ENCODE assay signal across 17 cellular contexts in the genomic region with DNA sequence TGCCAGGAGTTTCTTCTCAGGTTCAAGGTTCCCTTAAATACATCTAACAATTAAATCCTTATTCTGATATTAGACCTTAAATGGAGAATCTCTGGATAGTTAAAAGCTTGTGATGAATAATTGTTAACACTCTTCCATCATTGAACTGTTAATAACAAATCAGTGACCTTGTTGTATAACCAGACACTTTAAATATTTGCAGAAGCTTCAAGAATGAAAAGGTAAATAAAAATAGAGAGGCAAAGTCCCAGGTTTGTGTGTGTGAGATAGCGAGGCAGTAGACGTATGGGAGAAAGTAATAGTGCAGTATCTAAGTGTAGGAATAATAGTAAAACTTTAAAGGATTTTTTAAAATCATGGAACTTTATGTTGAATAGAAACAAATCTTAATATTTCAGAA.
DNase-seq lines count a peak whose midpoint lies in the region; FAIRE-seq and TF ChIP-seq lines count a peak whose summit lies in the region.
"Had no signal": no experiment of that assay in that cellular context is flagged by ENCODE, and none has a peak within 500 bp of the region (broad histone marks: within the 10 kb centered on the region; RNA-seq: fewer than 3 reads in every experiment).

No MANE protein-coding gene starts in this region.

- H3K27me3 Mint-ChIP-seq in nephron (ENCODE audit: low read depth) (peaks cover 1% of the 10 kb centered on the region), H9 (ENCODE audit: low read depth) (peaks cover 1% of the 10 kb centered on the region; the same call in 1 of the 2 replicates)
- H3K27me3 Mint-ChIP-seq: B cell; CD4-positive, alpha-beta T cell had no signal

- H4K5ac ChIP-seq in H9 (ENCODE audit: insufficient read length, low read depth, low read length): no peak overlapping the region

- H3K79me1 ChIP-seq in H9 (ENCODE audit: insufficient read depth, low read depth, low read length, poor library complexity, severe bottlenecking): no peaks in the 10 kb centered on the region

- H3K27ac Mint-ChIP-seq in nephron: peak overlapping the region; percentile 4 to 90 (median 79)
- H3K27ac Mint-ChIP-seq in H9: no peak overlapping the region
- H3K27ac Mint-ChIP-seq: B cell; CD4-positive, alpha-beta T cell; HFFc6 had no signal

- no peak overlapping the region for H3K56ac ChIP-seq in H9 (ENCODE audit: insufficient read length, low read depth, low read length)

- no peak overlapping the region for H4K8ac ChIP-seq in H9 (replicated peaks; ENCODE audit: insufficient read length, low read depth, low read length)

- H3K4me2 ChIP-seq in H9 (ENCODE audit: insufficient read depth, insufficient read length, low read length): no peak overlapping the region

- no peaks in the 10 kb centered on the region for H3K9me3 ChIP-seq in SJCRH30 (replicated peaks)
- H3K9me3 ChIP-seq in kidney (ENCODE audit: control insufficient read depth in 1 of 2, low read length in 2 of 2): no peaks in the 10 kb centered on the region
- no peaks in the 10 kb centered on the region for H3K9me3 ChIP-seq in H9 (ENCODE audit: control insufficient read depth, low read depth, low read length)
- H3K9me3 ChIP-seq in right atrium auricular region: no peaks in the 10 kb centered on the region

- H3T11ph ChIP-seq in H9 (ENCODE audit: low read length): no peak overlapping the region

- H3K4me3 Mint-ChIP-seq in nephron (no peak overlapping the region), H9 (no peak overlapping the region)
- H3K4me3 Mint-ChIP-seq: B cell; CD4-positive, alpha-beta T cell; HFFc6 had no signal

- H3K23ac ChIP-seq in H9 (ENCODE audit: insufficient read length, low read depth, low read length): no peak overlapping the region

- H4K20me1 ChIP-seq in H9 (ENCODE audit: control insufficient read depth, insufficient read depth, insufficient read length): no peaks in the 10 kb centered on the region

- no peak for TF ChIP-seq CTCF in kidney (IDR thresholded peaks at IDR 0.05; ENCODE audit: borderline replicate concordance, extremely low read depth, insufficient read depth)
- no peak for TF ChIP-seq CTCF in nephron (IDR thresholded peaks at IDR 0.05; ENCODE audit: unreplicated experiment in 3 of 3)
- TF ChIP-seq CTCF in H9 (conservative IDR thresholded peaks at IDR 0.05): no peak
- no peak for TF ChIP-seq CTCF in right atrium auricular region (IDR thresholded peaks at IDR 0.05)

- no peaks in the 10 kb centered on the region for H3K27me3 ChIP-seq in SJCRH30
- H3K27me3 ChIP-seq in H9 (ENCODE audit: insufficient read depth, low read length): no peaks in the 10 kb centered on the region
- no peaks in the 10 kb centered on the region for H3K27me3 ChIP-seq in right atrium auricular region

- no CpG with 5 or more reads among the region's 2 CpGs for WGBS in H9 (ENCODE audit: extremely low coverage, insufficient read length, low lambda C conversion rate)

- H4K91ac ChIP-seq in H9 (ENCODE audit: insufficient read length, low read depth, low read length): no peak overlapping the region

- DNase-seq in HuH-7 (ENCODE audit: low spot score) (peak; percentile 4), SJCRH30 (no peak), kidney (no peak), mucosa of gallbladder (ENCODE audit: low spot score) (no peak), H9 (no peak), right atrium auricular region (ENCODE audit: low spot score) (no peak)
- DNase-seq: C1 segment of cervical spinal cord; CD4-positive, alpha-beta T cell; DND-41; GDM1; HCEC 1CT; HFFc6 had no signal

- H3K4me3 ChIP-seq in SJCRH30 (no peak overlapping the region), kidney (ENCODE audit: low read length in 2 of 2) (no peak overlapping the region), right atrium auricular region (no peak overlapping the region)

- H2BK5ac ChIP-seq in H9 (ENCODE audit: insufficient read length, low read length): no peak overlapping the region

- H2BK15ac ChIP-seq in H9 (ENCODE audit: low read depth, low read length): no peak overlapping the region

- no peak overlapping the region for H2BK20ac ChIP-seq in H9 (ENCODE audit: low read depth, low read length, poor library complexity, severe bottlenecking)

- no peak overlapping the region for H2AFZ ChIP-seq in H9 (ENCODE audit: low read length)

- no peak overlapping the region for H3K14ac ChIP-seq in H9 (ENCODE audit: insufficient read depth, low read length)

- no peak overlapping the region for H2AK5ac ChIP-seq in H9 (ENCODE audit: insufficient read length, low read length)

- H3K4ac ChIP-seq in H9 (ENCODE audit: low read depth, low read length): no peak overlapping the region

- H3K27ac ChIP-seq in SJCRH30 (peak overlapping the region; percentile 27; the same call in 1 of the 2 replicates), kidney (ENCODE audit: low read depth in 2 of 2, low read length in 2 of 2) (no peak overlapping the region), H9 (ENCODE audit: insufficient read length, low read depth, low read length) (no peak overlapping the region), right atrium auricular region (no peak overlapping the region)
- H3K27ac ChIP-seq: HL-60 had no signal

- intact Hi-C loops in kidney (cut with DNase I): no loop called here

- H3K9me3 Mint-ChIP-seq in nephron: no peaks in the 10 kb centered on the region
- H3K9me3 Mint-ChIP-seq in H9: no peaks in the 10 kb centered on the region
- H3K9me3 Mint-ChIP-seq: CD4-positive, alpha-beta T cell; HFFc6 had no signal

- no peak overlapping the region for H2BK120ac ChIP-seq in H9 (ENCODE audit: low read depth, low read length, poor library complexity, severe bottlenecking)

- H3K18ac ChIP-seq in H9 (ENCODE audit: insufficient read length, low read depth, low read length): no peak overlapping the region

- H3K36me3 Mint-ChIP-seq in nephron (ENCODE audit: low read depth) (no peaks in the 10 kb centered on the region), H9 (ENCODE audit: insufficient read depth in 1 of 3, low read depth in 3 of 3) (no peaks in the 10 kb centered on the region)

- H3K36me3 ChIP-seq in SJCRH30 (no peaks in the 10 kb centered on the region), kidney (ENCODE audit: control insufficient read depth in 1 of 2, insufficient read depth in 2 of 2, low read length in 2 of 2) (no peaks in the 10 kb centered on the region), right atrium auricular region (no peaks in the 10 kb centered on the region)

- H3K79me2 ChIP-seq in H9 (ENCODE audit: insufficient read depth, low read length): no peaks in the 10 kb centered on the region

- H3K9ac ChIP-seq in kidney (ENCODE audit: low read length in 2 of 2) (no peak overlapping the region), H9 (ENCODE audit: extremely low read depth, insufficient read length, low read length) (no peak overlapping the region)

- H3K4me1 Mint-ChIP-seq in nephron (peaks cover 53% of the 10 kb centered on the region), H9 (peaks cover 7 to 8% of the 10 kb centered on the region in 2 experiments)
- H3K4me1 Mint-ChIP-seq: B cell had no signal

- H3K23me2 ChIP-seq in H9 (ENCODE audit: insufficient read length, low read depth, low read length, poor library complexity, severe bottlenecking): no peaks in the 10 kb centered on the region

- H3K4me1 ChIP-seq in SJCRH30: peaks cover 11% of the 10 kb centered on the region
- no peaks in the 10 kb centered on the region for H3K4me1 ChIP-seq in kidney (ENCODE audit: control insufficient read depth in 1 of 2, insufficient read depth in 1 of 2, low read depth in 1 of 2, low read length in 2 of 2)
- H3K4me1 ChIP-seq in H9 (ENCODE audit: insufficient read depth, low read length): no peaks in the 10 kb centered on the region
- H3K4me1 ChIP-seq in right atrium auricular region: no peaks in the 10 kb centered on the region

- FAIRE-seq in kidney (lab: Jason Lieb, UNC): peak; percentile 3
- FAIRE-seq: A204.1, H1 had no signal

- no peak overlapping the region for H2BK12ac ChIP-seq in H9 (ENCODE audit: insufficient read length, low read depth, low read length)

Comparison
In these comparisons a context has a peak if more than half of its experiments do, and no peak if none do; other contexts are left out.
1. H3K27ac Mint-ChIP-seq: peak in nephron (3 of 3); none in H9 (0 of 3).